9 cellular contexts compared by ENCODE assay signal in the genomic region with DNA sequence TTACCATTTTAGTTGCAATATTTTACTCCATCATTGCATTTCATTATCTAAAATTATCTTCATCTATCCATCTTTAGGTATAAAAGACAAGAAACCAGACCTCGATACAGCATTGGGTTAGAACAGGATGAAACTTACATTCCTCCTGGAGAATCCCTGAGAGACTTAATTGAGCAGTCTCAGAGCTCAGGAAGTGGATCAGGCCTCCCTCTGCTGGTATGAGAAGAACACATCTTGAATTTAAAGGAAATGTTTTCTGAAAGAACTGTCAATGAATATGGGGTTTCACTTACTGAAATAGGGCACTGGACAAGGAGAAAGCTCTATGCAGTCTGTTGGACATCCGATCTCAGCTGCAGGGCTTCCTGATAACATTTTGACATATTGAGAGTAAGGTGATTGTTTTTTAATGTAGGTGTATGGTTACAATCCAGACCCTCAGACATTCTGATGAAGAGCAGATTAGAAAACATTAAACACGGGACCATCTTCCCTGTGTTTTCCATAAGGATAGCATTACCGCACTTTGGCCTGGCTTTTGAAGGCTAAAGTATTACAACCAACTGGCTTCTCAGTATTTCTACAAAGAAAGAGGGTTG.
DNase-seq lines count a peak whose midpoint lies in the region; ATAC-seq, FAIRE-seq and TF ChIP-seq lines count a peak whose summit lies in the region.
"Had no signal": no experiment of that assay in that cellular context is flagged by ENCODE, and none has a peak within 500 bp of the region (broad histone marks: within the 10 kb centered on the region; RNA-seq: fewer than 3 reads in every experiment).

No MANE protein-coding gene starts in this region.

- H2AFZ ChIP-seq in GM12878 (ENCODE audit: control insufficient read depth, low read depth, low read length): no peak overlapping the region
- H2AFZ ChIP-seq: parathyroid adenoma had no signal

- no peaks in the 10 kb centered on the region for H3K79me2 ChIP-seq in GM12878 (ENCODE audit: control insufficient read depth, insufficient read depth, low read length)
- H3K79me2 ChIP-seq: parathyroid adenoma had no signal

- peak; percentile 19; the same call in 1 of the 2 replicates for TF ChIP-seq RAD21 in GM12878 (IDR thresholded peaks at IDR 0.05; ENCODE audit: insufficient read depth, low read depth, low read length)

- CTCF ChIA-PET in GM12878 (lab: Yijun Ruan, JAX): interaction anchor here (1.0 to 1.8 kb wide), 2 partner anchors 501 to 503 kb away, joined by 3 to 6 read pairs; no protein-coding TSS in a partner anchor

- peak; percentile 46 for DNase-seq in ELR (ENCODE audit: low read depth)
- DNase-seq in MV-4-11 (lab: John Stamatoyannopoulos, UW): peak; percentile 26
- DNase-seq in GM12878 (ENCODE audit: low read depth, low spot score): no peak
- DNase-seq in kidney glomerular epithelial cell (lab: John Stamatoyannopoulos, UW): peak; percentile 47
- no peak for DNase-seq in activated T-cell treated with anti-CD3 and anti-CD28 coated beads, Interleukin-2, amount 50 U/mL, for 48 hours
- no peak for DNase-seq in vagina (ENCODE audit: extremely low spot score in 2 of 2)
- no peak for DNase-seq in activated naive CD4-positive, alpha-beta T cell (lab: John Stamatoyannopoulos, UW)
- no peak for DNase-seq in NCI-H2107 treated with DMSO at 0.1 percent for 48 hours (lab: John Stamatoyannopoulos, UW; ENCODE audit: unreplicated experiment)

- H3K4me1 ChIP-seq in GM12878 (ENCODE audit: control insufficient read depth, insufficient read depth, low read length): no peaks in the 10 kb centered on the region
- no peaks in the 10 kb centered on the region for H3K4me1 ChIP-seq in vagina
- H3K4me1 ChIP-seq: parathyroid adenoma had no signal

- in situ Hi-C loops in GM12878 (cut with MboI): loop anchor here (10.0 kb wide), 1 partner anchor 500 kb away; no protein-coding TSS in a partner anchor

- H3K27me3 ChIP-seq in GM12878 (replicated peaks in 1 of 2; ENCODE audit: control insufficient read depth in 2 of 2, insufficient read depth in 2 of 2, low read length in 1 of 2) (no peaks in the 10 kb centered on the region), vagina (no peaks in the 10 kb centered on the region)

- TF ChIP-seq POLR2A in GM12878 (IDR thresholded peaks at IDR 0.05; ENCODE audit: low read depth, low read length): no peak
- TF ChIP-seq POLR2A in vagina (IDR thresholded peaks at IDR 0.05): no peak

- no peaks in the 10 kb centered on the region for H4K20me1 ChIP-seq in GM12878 (ENCODE audit: control insufficient read depth, insufficient read depth)

- no peaks in the 10 kb centered on the region for H3K9me3 ChIP-seq in GM12878 (replicated peaks; ENCODE audit: control insufficient read depth, insufficient read depth, low read length)
- H3K9me3 ChIP-seq in vagina: no peaks in the 10 kb centered on the region

- H3K36me3 ChIP-seq in GM12878 (ENCODE audit: control insufficient read depth in 2 of 2, insufficient read depth in 2 of 2, low read length in 1 of 2) (no peaks in the 10 kb centered on the region), vagina (no peaks in the 10 kb centered on the region)

- 41% methylated on average over 4 of the region's 4 CpGs for WGBS in GM12878 (ENCODE audit: insufficient coverage, insufficient replicate concordance, low lambda C conversion rate, missing lambda C conversion rate)

- no peak overlapping the region for H3K9ac ChIP-seq in GM12878 (ENCODE audit: control insufficient read depth, insufficient read depth, low read length)
- H3K9ac ChIP-seq: parathyroid adenoma had no signal

- peak; percentile 42; the same call in 1 of the 3 replicates for ATAC-seq in GM12878

- no peak overlapping the region for H3K27ac ChIP-seq in GM12878 (ENCODE audit: control insufficient read depth, insufficient read depth)
- no peak overlapping the region for H3K27ac ChIP-seq in vagina
- H3K27ac ChIP-seq: parathyroid adenoma had no signal

- RAD21 ChIA-PET in GM12878 (lab: Charles Lee; ENCODE audit: unreplicated experiment): interaction anchor here (0.9 kb wide), 1 partner anchor 718 kb away, joined by 3 read pairs; no protein-coding TSS in a partner anchor

- intact Hi-C loops in GM12878 (cut with micrococcal nuclease; ENCODE audit: unreplicated experiment) (no loop called here), vagina (cut with DNase I) (no loop called here)

- POLR2A ChIA-PET in GM12878 (lab: Charles Lee): no interaction called here

- FAIRE-seq in GM12878 (lab: Jason Lieb, UNC): no peak

- H3K4me2 ChIP-seq in GM12878 (ENCODE audit: control insufficient read depth, insufficient read depth): no peak overlapping the region

- TF ChIP-seq CTCF in GM12878 (IDR thresholded peaks at IDR 0.05 in 2 of 3, conservative IDR thresholded peaks at IDR 0.05 in 1 of 3; ENCODE audit: control insufficient read depth in 2 of 3, extremely low read depth in 1 of 3, insufficient read depth in 1 of 3, low read depth in 3 of 3, low read length in 3 of 3) (peak; percentile 4 to 32 (median 16); a peak in 3 of 6 replicates), vagina (IDR thresholded peaks at IDR 0.05) (no peak)

- H3K4me3 ChIP-seq in GM12878 (no peak overlapping the region), vagina (no peak overlapping the region)

- no peak for TF ChIP-seq EP300 in GM12878 (IDR thresholded peaks at IDR 0.05; ENCODE audit: borderline replicate concordance in 1 of 2, control insufficient read depth in 1 of 2, low read depth in 2 of 2, low read length in 2 of 2)

- no TSS peak for BruUV-seq in GM12878 (replicated peaks; lab: Mats Ljungman, UMichigan)

- SMC1A ChIA-PET in GM12878 (lab: Charles Lee; ENCODE audit: uncharacterized antibody, unreplicated experiment): interaction anchor here (0.7 to 1.4 kb wide), 2 partner anchors 81 to 502 kb away, joined by 3 read pairs; no protein-coding TSS in a partner anchor

TF ChIP-seq in GM12878, 131 proteins besides CTCF, POLR2A, EP300 and RAD21:
- TF ChIP-seq, protein P1, sequence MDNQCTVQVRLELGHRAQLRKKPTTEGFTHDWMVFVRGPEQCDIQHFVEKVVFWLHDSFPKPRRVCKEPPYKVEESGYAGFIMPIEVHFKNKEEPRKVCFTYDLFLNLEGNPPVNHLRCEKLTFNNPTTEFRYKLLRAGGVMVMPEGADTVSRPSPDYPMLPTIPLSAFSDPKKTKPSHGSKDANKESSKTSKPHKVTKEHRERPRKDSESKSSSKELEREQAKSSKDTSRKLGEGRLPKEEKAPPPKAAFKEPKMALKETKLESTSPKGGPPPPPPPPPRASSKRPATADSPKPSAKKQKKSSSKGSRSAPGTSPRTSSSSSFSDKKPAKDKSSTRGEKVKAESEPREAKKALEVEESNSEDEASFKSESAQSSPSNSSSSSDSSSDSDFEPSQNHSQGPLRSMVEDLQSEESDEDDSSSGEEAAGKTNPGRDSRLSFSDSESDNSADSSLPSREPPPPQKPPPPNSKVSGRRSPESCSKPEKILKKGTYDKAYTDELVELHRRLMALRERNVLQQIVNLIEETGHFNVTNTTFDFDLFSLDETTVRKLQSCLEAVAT (IDR thresholded peaks at IDR 0.05): no peak
- TF ChIP-seq, protein P2, sequence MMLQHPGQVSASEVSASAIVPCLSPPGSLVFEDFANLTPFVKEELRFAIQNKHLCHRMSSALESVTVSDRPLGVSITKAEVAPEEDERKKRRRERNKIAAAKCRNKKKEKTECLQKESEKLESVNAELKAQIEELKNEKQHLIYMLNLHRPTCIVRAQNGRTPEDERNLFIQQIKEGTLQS (IDR thresholded peaks at IDR 0.05; ENCODE audit: borderline replicate concordance, extremely low read depth, low read depth, low read length): no peak
- no peak for TF ChIP-seq TAF1 (IDR thresholded peaks at IDR 0.05; ENCODE audit: borderline replicate concordance, low read depth, low read length)

Comparison
In these comparisons a context has a peak if more than half of its experiments do, and no peak if none do; other contexts are left out.
1. DNase-seq: peak in ELR (single experiment), MV-4-11 (single experiment) and kidney glomerular epithelial cell (single experiment); none in GM12878 (single experiment), activated T-cell treated with anti-CD3 and anti-CD28 coated beads, Interleukin-2, amount 50 U/mL, for 48 hours (0 of 2), vagina (0 of 2), activated naive CD4-positive, alpha-beta T cell (0 of 4) and NCI-H2107 treated with DMSO at 0.1 percent for 48 hours (single experiment).
2. CTCF ChIP-seq: peak in GM12878 (3 of 3); none in vagina (0 of 3).